ENCODE assay signal across 1 cellular context in the genomic region with DNA sequence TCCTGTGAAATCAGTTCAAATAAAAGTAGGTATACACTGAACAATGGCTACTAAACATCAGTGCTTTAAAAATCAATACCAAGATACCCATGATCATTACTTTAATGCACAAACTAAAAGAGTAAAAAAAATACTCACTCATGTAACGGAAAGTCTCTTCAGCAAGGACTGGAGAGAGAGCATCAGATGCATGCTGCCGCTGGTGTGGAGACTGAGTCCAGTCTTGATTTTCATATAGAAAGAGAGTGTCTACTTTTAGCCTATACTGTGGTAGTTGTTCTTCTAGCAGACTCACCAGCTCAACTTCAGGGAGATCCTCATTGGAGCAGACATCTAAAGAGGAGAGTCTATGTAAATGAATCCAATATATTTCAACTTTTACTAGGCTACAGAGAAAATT.
TF ChIP-seq lines count a peak whose summit lies in the region.

No MANE protein-coding gene starts in this region.

TF ChIP-seq in K562, 482 proteins besides CTCF, POLR2A, EP300 and RAD21:
- TF ChIP-seq, protein P1, sequence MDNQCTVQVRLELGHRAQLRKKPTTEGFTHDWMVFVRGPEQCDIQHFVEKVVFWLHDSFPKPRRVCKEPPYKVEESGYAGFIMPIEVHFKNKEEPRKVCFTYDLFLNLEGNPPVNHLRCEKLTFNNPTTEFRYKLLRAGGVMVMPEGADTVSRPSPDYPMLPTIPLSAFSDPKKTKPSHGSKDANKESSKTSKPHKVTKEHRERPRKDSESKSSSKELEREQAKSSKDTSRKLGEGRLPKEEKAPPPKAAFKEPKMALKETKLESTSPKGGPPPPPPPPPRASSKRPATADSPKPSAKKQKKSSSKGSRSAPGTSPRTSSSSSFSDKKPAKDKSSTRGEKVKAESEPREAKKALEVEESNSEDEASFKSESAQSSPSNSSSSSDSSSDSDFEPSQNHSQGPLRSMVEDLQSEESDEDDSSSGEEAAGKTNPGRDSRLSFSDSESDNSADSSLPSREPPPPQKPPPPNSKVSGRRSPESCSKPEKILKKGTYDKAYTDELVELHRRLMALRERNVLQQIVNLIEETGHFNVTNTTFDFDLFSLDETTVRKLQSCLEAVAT (IDR thresholded peaks at IDR 0.05), result peak; percentile 52 to 70; a peak in 1 of 4 replicates
- TF ChIP-seq RCOR1 (IDR thresholded peaks at IDR 0.05; ENCODE audit: borderline replicate concordance in 1 of 2, low read depth in 2 of 2, low read length in 2 of 2) (peak in 1 of 2 experiments; percentile 34; a peak in 1 of 4 replicates), CEBPB (tag; IDR thresholded peaks at IDR 0.05) (no peak), PCBP2 (IDR thresholded peaks at IDR 0.05; ENCODE audit: low read depth, low read length, poor library complexity, severe bottlenecking) (no peak), POLR2B (IDR thresholded peaks at IDR 0.05; ENCODE audit: low read depth, partially characterized antibody) (peak; percentile 67), MAZ (CRISPR knock-in tag; conservative IDR thresholded peaks at IDR 0.05 in 1 of 2, IDR thresholded peaks at IDR 0.05 in 1 of 2) (peak in 1 of 2 experiments; percentile 41; a peak in 1 of 4 replicates), TBP (optimal IDR thresholded peaks at IDR 0.05; ENCODE audit: low read depth, low read length) (peak; percentile 31), POLR2G (IDR thresholded peaks at IDR 0.05; ENCODE audit: low read depth, low read length) (peak; percentile 52), KDM5B (IDR thresholded peaks at IDR 0.05; ENCODE audit: insufficient replicate concordance, low read depth, low read length) (peak; percentile 61), POLR2H (tag; IDR thresholded peaks at IDR 0.05; ENCODE audit: low read depth) (peak; percentile 82), POLR3A (IDR thresholded peaks at IDR 0.05; ENCODE audit: borderline replicate concordance, extremely low read depth, insufficient read depth, insufficient read length) (no peak), NBN (IDR thresholded peaks at IDR 0.05; ENCODE audit: low read depth) (0 out of 2 replicates have a peak, but pooled peaks have one; percentile 40), SMAD4 (CRISPR knock-in tag; conservative IDR thresholded peaks at IDR 0.05) (0 out of 2 replicates have a peak, but pooled peaks have one; percentile 18), FIP1L1 (IDR thresholded peaks at IDR 0.05; ENCODE audit: low read depth, low read length, poor library complexity, severe bottlenecking) (no peak), MYC (IDR thresholded peaks at IDR 0.05; ENCODE audit: low read depth, low read length) (0 out of 2 replicates have a peak, but pooled peaks have one; percentile 22), MYC (CRISPR knock-in tag; IDR thresholded peaks at IDR 0.05; ENCODE audit: borderline replicate concordance, low read depth) (no peak), ARNT (IDR thresholded peaks at IDR 0.05) (peak in 1 of 2 experiments; percentile 37; a peak in 1 of 4 replicates), RBFOX2 (IDR thresholded peaks at IDR 0.05; ENCODE audit: low read depth, low read length) (peak; percentile 55; the same call in 1 of the 2 replicates)
- TF ChIP-seq, protein P2, sequence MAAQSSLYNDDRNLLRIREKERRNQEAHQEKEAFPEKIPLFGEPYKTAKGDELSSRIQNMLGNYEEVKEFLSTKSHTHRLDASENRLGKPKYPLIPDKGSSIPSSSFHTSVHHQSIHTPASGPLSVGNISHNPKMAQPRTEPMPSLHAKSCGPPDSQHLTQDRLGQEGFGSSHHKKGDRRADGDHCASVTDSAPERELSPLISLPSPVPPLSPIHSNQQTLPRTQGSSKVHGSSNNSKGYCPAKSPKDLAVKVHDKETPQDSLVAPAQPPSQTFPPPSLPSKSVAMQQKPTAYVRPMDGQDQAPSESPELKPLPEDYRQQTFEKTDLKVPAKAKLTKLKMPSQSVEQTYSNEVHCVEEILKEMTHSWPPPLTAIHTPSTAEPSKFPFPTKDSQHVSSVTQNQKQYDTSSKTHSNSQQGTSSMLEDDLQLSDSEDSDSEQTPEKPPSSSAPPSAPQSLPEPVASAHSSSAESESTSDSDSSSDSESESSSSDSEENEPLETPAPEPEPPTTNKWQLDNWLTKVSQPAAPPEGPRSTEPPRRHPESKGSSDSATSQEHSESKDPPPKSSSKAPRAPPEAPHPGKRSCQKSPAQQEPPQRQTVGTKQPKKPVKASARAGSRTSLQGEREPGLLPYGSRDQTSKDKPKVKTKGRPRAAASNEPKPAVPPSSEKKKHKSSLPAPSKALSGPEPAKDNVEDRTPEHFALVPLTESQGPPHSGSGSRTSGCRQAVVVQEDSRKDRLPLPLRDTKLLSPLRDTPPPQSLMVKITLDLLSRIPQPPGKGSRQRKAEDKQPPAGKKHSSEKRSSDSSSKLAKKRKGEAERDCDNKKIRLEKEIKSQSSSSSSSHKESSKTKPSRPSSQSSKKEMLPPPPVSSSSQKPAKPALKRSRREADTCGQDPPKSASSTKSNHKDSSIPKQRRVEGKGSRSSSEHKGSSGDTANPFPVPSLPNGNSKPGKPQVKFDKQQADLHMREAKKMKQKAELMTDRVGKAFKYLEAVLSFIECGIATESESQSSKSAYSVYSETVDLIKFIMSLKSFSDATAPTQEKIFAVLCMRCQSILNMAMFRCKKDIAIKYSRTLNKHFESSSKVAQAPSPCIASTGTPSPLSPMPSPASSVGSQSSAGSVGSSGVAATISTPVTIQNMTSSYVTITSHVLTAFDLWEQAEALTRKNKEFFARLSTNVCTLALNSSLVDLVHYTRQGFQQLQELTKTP (IDR thresholded peaks at IDR 0.05; ENCODE audit: low read depth in 1 of 2, partially characterized antibody in 2 of 2), result peak; percentile 48 to 59
- TF ChIP-seq, protein P3, sequence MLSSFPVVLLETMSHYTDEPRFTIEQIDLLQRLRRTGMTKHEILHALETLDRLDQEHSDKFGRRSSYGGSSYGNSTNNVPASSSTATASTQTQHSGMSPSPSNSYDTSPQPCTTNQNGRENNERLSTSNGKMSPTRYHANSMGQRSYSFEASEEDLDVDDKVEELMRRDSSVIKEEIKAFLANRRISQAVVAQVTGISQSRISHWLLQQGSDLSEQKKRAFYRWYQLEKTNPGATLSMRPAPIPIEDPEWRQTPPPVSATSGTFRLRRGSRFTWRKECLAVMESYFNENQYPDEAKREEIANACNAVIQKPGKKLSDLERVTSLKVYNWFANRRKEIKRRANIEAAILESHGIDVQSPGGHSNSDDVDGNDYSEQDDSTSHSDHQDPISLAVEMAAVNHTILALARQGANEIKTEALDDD (IDR thresholded peaks at IDR 0.05), result peak; percentile 58; the same call in 1 of the 2 replicates
